8 cellular contexts compared by ENCODE assay signal in the genomic region with DNA sequence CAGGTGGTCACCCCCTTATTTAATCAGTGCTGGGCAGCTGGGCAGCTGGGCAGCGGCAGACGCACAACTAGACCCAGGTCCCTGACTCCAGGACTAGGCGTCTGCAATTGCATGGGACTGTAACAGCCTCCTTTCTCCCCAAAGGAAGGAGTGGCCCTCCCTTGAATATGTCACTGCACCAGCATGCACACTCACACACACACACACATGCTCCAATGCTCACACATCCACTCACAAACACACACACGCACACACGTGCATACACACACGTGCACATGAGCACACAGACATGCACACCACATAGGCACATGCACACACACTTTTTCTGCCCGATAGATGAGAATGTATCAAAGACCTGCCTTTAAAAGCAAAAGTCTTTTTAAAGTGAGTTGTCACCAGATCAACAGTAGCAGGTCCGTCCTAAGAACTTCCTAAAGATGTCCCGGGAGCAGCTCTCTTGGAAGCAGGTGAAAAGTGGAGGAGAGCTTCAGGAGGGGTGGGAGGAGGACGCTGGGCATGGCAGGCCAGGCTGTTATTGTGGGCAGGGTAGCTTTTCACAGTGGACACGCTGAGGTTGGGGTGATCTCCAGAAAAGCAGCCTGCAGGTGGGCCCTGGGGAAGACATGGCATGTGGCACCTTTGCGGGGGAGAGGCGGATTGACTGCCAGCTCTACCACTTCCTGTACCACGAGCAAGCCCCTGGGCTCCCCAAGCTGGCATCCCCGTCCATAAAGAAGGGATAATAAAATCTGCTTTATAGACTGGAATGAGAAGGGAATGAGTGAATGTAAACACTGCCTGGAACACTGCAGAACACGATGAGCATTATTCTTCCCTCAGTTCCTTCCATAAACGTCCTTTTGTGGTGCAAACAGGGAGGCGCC. TPM values are rescaled to one million over a fixed set of nuclear protein-coding genes. Genes with fewer than 3 reads are reported as not detected.
DNase-seq lines count a peak whose midpoint lies in the region; ATAC-seq and TF ChIP-seq lines count a peak whose summit lies in the region.

No MANE protein-coding gene starts in this region.

- H3K4me3 ChIP-seq in thoracic aorta: peak overlapping the region; percentile 71

- no peaks in the 10 kb centered on the region for H3K36me3 ChIP-seq in thoracic aorta

- H3K4me1 Mint-ChIP-seq in activated CD4-positive, alpha-beta T cell treated with anti-CD3 and anti-CD28 coated beads, Interleukin-2, amount 10 ng/mL, durations not matched to agents 24 days and 14 days: peaks cover 12% of the 10 kb centered on the region
- H3K4me1 Mint-ChIP-seq in memory B cell: peaks cover 19% of the 10 kb centered on the region

- no peaks in the 10 kb centered on the region for H3K27me3 ChIP-seq in thoracic aorta (replicated peaks; ENCODE audit: insufficient read depth)

- no peaks in the 10 kb centered on the region for H3K9me3 ChIP-seq in thoracic aorta

- peaks cover 0 to 16% of the 10 kb centered on the region in 2 donors for H3K4me1 ChIP-seq in thoracic aorta (ENCODE audit: control insufficient read depth in 1 of 2, low read depth in 2 of 2)

- H3K27me3 Mint-ChIP-seq in activated CD4-positive, alpha-beta T cell treated with anti-CD3 and anti-CD28 coated beads, Interleukin-2, amount 10 ng/mL, durations not matched to agents 24 days and 14 days: peaks cover 27% of the 10 kb centered on the region
- H3K27me3 Mint-ChIP-seq in memory B cell: peaks cover 34% of the 10 kb centered on the region

- no peaks in the 10 kb centered on the region for H3K9me3 Mint-ChIP-seq in activated CD4-positive, alpha-beta T cell treated with anti-CD3 and anti-CD28 coated beads, Interleukin-2, amount 10 ng/mL, durations not matched to agents 24 days and 14 days
- H3K9me3 Mint-ChIP-seq in memory B cell: no peaks in the 10 kb centered on the region

- no peak overlapping the region for H3K27ac Mint-ChIP-seq in activated CD4-positive, alpha-beta T cell treated with anti-CD3 and anti-CD28 coated beads, Interleukin-2, amount 10 ng/mL, durations not matched to agents 24 days and 14 days
- no peak overlapping the region for H3K27ac Mint-ChIP-seq in memory B cell

- H3K36me3 Mint-ChIP-seq in activated CD4-positive, alpha-beta T cell treated with anti-CD3 and anti-CD28 coated beads, Interleukin-2, amount 10 ng/mL, durations not matched to agents 24 days and 14 days (ENCODE audit: low read depth): no peaks in the 10 kb centered on the region
- H3K36me3 Mint-ChIP-seq in memory B cell: no peaks in the 10 kb centered on the region

- no peak for DNase-seq in activated CD4-positive, alpha-beta T cell treated with anti-CD3 and anti-CD28 coated beads, Interleukin-2, amount 10 ng/mL, durations not matched to agents 24 days and 14 days
- no peak for DNase-seq in activated CD4-positive, alpha-beta T cell treated with anti-CD3 and anti-CD28 coated beads, Interleukin-2, amount 50 U/mL, for 4 hours
- peak; percentile 30 for DNase-seq in activated naive CD4-positive, alpha-beta T cell treated with anti-CD3 and anti-CD28 coated beads, Interleukin-2, amount 50 U/mL, for 16 hours
- DNase-seq in memory B cell (ENCODE audit: low spot score in 2 of 2) (no peak), thoracic aorta (ENCODE audit: low spot score) (no peak), glomerular visceral epithelial cell (ENCODE audit: extremely low spot score) (no peak), ureter (ENCODE audit: low spot score) (no peak), H4 (ENCODE audit: low spot score) (no peak)

- intact Hi-C loops in activated CD4-positive, alpha-beta T cell treated with anti-CD3 and anti-CD28 coated beads, Interleukin-2, amount 10 ng/mL, durations not matched to agents 24 days and 14 days (cut with micrococcal nuclease): loop anchor here (2.0 kb wide), 1 partner anchor 178 kb away; no protein-coding TSS in a partner anchor

- TF ChIP-seq CTCF in thoracic aorta (IDR thresholded peaks at IDR 0.05): no peak

- H3K27ac ChIP-seq in thoracic aorta: no peak overlapping the region

- peak overlapping the region; percentile 45 for H3K4me3 Mint-ChIP-seq in activated CD4-positive, alpha-beta T cell treated with anti-CD3 and anti-CD28 coated beads, Interleukin-2, amount 10 ng/mL, durations not matched to agents 24 days and 14 days
- peak overlapping the region; percentile 63 for H3K4me3 Mint-ChIP-seq in memory B cell

- ATAC-seq in memory B cell (ENCODE audit: low read depth) (no peak), thoracic aorta (ENCODE audit: insufficient number of reproducible peaks, low FRiP score, low read depth) (no peak)

RNA-seq across cellular contexts. Expression of a gene that starts 1.7 kb away (rescaled TPM):
- 10.7 and 13.1 TPM in 2 replicates for total RNA-seq in activated CD4-positive, alpha-beta T cell treated with anti-CD3 and anti-CD28 coated beads, Interleukin-2, amount 10 ng/mL, durations not matched to agents 24 days and 14 days
- total RNA-seq in thoracic aorta (1 to 10 TPM; 4.2 to 4.7 TPM), ureter (26.1 TPM)
- 2.7 and 6.4 TPM in 2 replicates for total RNA-seq in H4 (2014; rRNA removed; shearing (Covaris generic))
